In the genomic region with DNA sequence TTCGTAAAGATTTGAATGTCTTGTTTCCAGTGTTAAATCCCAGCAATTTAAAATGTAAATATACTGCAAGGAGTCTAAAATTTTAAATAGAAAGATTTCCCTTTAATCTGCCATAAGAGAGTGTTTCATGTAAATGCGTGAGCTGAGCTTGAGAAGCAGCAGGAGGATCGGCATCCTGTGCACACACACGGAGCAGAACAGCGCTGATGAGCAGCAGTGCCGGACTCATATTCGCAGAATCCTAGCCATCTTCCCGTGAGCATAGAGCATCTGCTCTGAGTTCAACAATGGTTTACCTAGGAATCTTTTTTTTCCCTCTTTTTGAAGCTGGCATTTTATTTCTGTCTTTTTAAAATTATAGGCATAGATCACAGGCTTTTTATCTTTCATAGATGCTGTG, we compare ENCODE assay signal across 20 cellular contexts.
"Had no signal": no experiment of that assay in that cellular context is flagged by ENCODE, and none has a peak within 500 bp of the region (broad histone marks: within the 10 kb centered on the region; RNA-seq: fewer than 3 reads in every experiment).

No MANE protein-coding gene starts in this region.

- H3K4me1 Mint-ChIP-seq: endodermal cell, T-cell had no signal

- H3K9me3 Mint-ChIP-seq: activated CD4-positive, alpha-beta memory T cell treated with anti-CD3 and anti-CD28 coated beads for 36 hours; activated T-cell treated with anti-CD3 and anti-CD28 coated beads, Interleukin-2, amount 50 U/mL, for 24 hours; activated T-helper 2 cell treated with anti-CD3 and anti-CD28 coated beads, Interferon-gamma antibody, Interleukin-2, Interleukin-4, amounts not matched to agents 10 μg/mL and 5 μg/mL and 100 μg/mL, durations not matched to agents 14 hours and 24 hours and 36 hours; dendritic cell treated with granulocyte-macrophage colony-stimulating factor and Interleukin-4, amounts not matched to agents 40 ng/mL and 50 ng/mL, for 4 days; endodermal cell; nephron; T-cell had no signal

- H3K36me3 ChIP-seq: breast epithelium, transverse colon had no signal

- H3K27ac Mint-ChIP-seq: activated CD4-positive, alpha-beta memory T cell treated with anti-CD3 and anti-CD28 coated beads for 36 hours; activated T-helper 2 cell treated with anti-CD3 and anti-CD28 coated beads, Interferon-gamma antibody, Interleukin-2, Interleukin-4, amounts not matched to agents 10 μg/mL and 5 μg/mL and 100 μg/mL, durations not matched to agents 14 hours and 24 hours and 36 hours; dendritic cell treated with granulocyte-macrophage colony-stimulating factor and Interleukin-4, amounts not matched to agents 40 ng/mL and 50 ng/mL, for 4 days; endodermal cell; T-cell had no signal

- H3K4me1 ChIP-seq: breast epithelium, foreskin keratinocyte had no signal

- DNase-seq: activated CD4-positive, alpha-beta memory T cell treated with anti-CD3 and anti-CD28 coated beads for 36 hours; activated CD4-positive, alpha-beta T cell treated with anti-CD3 and anti-CD28 coated beads for 48 hours; activated CD8-positive, alpha-beta memory T cell treated with anti-CD3 and anti-CD28 coated beads, Interleukin-2, amount 50 U/mL, for 48 hours; activated T-cell treated with anti-CD3 and anti-CD28 coated beads, Interleukin-2, amount 50 U/mL, for 24 hours; central memory CD4-positive, alpha-beta T cell; endodermal cell; foreskin keratinocyte; left lung; right cardiac atrium; stimulated activated CD4-positive, alpha-beta T cell treated with anti-CD3 and anti-CD28 coated beads, Interleukin-4, amount 100 ng/mL, for 4 hours; stimulated activated CD8-positive, alpha-beta memory T cell treated with anti-CD3 and anti-CD28 coated beads, Interleukin-4, amount 100 ng/mL, for 48 hours; stimulated activated naive CD4-positive, alpha-beta T cell; T-cell; transverse colon had no signal

- H3K27me3 ChIP-seq: breast epithelium, foreskin keratinocyte, left lung, testis, transverse colon had no signal

- H3K27ac ChIP-seq: breast epithelium, foreskin keratinocyte, left lung, testis had no signal

- H3K27me3 Mint-ChIP-seq: activated CD4-positive, alpha-beta memory T cell treated with anti-CD3 and anti-CD28 coated beads for 36 hours; activated T-cell treated with anti-CD3 and anti-CD28 coated beads, Interleukin-2, amount 50 U/mL, for 24 hours; dendritic cell treated with granulocyte-macrophage colony-stimulating factor and Interleukin-4, amounts not matched to agents 40 ng/mL and 50 ng/mL, for 4 days; T-cell had no signal

- H3K4me3 Mint-ChIP-seq: activated CD4-positive, alpha-beta memory T cell treated with anti-CD3 and anti-CD28 coated beads for 36 hours; activated T-cell treated with anti-CD3 and anti-CD28 coated beads, Interleukin-2, amount 50 U/mL, for 24 hours; dendritic cell treated with granulocyte-macrophage colony-stimulating factor and Interleukin-4, amounts not matched to agents 40 ng/mL and 50 ng/mL, for 4 days; endodermal cell; nephron; T-cell had no signal

- H3K4me3 ChIP-seq: breast epithelium, left lung, lung, testis, transverse colon had no signal

- H3K9me3 ChIP-seq: breast epithelium, left lung, testis, transverse colon had no signal

- ATAC-seq: foreskin keratinocyte, T-cell had no signal
